In the genomic region with DNA sequence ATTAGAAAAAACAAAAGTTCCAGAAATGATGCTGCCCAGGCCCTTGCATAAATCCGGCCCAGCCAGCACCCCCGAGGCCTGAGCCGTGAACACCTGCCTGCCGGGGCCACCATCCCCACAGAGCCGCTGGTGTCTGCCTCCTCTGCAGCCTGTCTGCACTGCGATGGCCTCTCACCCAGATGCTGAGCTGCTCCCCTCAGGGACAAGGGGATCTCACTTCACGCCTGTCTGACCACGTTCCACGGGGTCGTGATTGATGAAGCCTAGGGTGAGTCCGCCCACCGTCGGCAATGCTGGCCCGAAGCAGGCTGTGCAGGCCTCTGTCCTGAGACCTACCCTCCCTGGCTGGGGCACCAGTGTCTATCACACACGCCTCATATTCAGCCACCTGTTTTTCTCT, we compare ENCODE assay signal across 13 cellular contexts.
"Had no signal": no experiment of that assay in that cellular context is flagged by ENCODE, and none has a peak within 500 bp of the region (broad histone marks: within the 10 kb centered on the region; RNA-seq: fewer than 3 reads in every experiment).

No MANE protein-coding gene starts in this region.

- DNase-seq: activated CD4-positive, alpha-beta T cell treated with anti-CD3 and anti-CD28 coated beads, Interleukin-2, amount 10 ng/mL, durations not matched to agents 7 days and 5 days; activated CD8-positive, alpha-beta T cell treated with anti-CD3 and anti-CD28 coated beads, Interleukin-2, amount 10 ng/mL, durations not matched to agents 7 days and 5 days; activated gamma-delta T cell; adrenal gland; effector memory CD4-positive, alpha-beta T cell; left colon; stimulated activated naive CD8-positive, alpha-beta T cell treated with anti-CD3 and anti-CD28 coated beads, Interleukin-15, Interleukin-2, amounts not matched to agents 100 U/mL and 50 U/mL, for 24 hours; substantia nigra; T-helper 1 cell; T-helper 9 cell; uterus had no signal

- H3K27ac ChIP-seq: tibial nerve, uterus had no signal

- H3K36me3 ChIP-seq: adrenal gland, tibial nerve, uterus had no signal

- H3K9me3 ChIP-seq: adrenal gland, uterus had no signal

- H3K27me3 ChIP-seq: adrenal gland, tibial nerve, uterus had no signal

- H3K4me3 ChIP-seq: adrenal gland, lung, tibial nerve, uterus had no signal

- H3K4me1 ChIP-seq: adrenal gland, tibial nerve, uterus had no signal
